In genomic region chr22:26672590-26673468, GRCh38 we compare ENCODE assay signal across 8 cellular contexts. TPM values are rescaled to one million over a fixed set of nuclear protein-coding genes. Genes with fewer than 3 reads are reported as not detected.
DNase-seq lines count a peak whose midpoint lies in the region; ATAC-seq and TF ChIP-seq lines count a peak whose summit lies in the region.

No MANE protein-coding gene starts in this region.

- intact Hi-C loops in heart right ventricle (cut with DNase I), result loop anchor here in 3 of 10 donors (10.0 kb wide), 1 partner anchor 1132 kb away; the partner anchor contains the start of gene MN1 (in 3 of the 3)
- intact Hi-C loops in posterior cingulate gyrus (cut with DNase I), result no loop called here

- peak in 2 of 4 donors; percentile 16 to 56 for TF ChIP-seq POLR2A in upper lobe of left lung (IDR thresholded peaks at IDR 0.05)

- DNase-seq in NCI-H1105 treated with DMSO at 0.1 percent for 48 hours (lab: John Stamatoyannopoulos, UW), result peak; percentile 99
- DNase-seq in SW480 (ENCODE audit: low spot score), result peak; percentile 92
- DNase-seq in heart right ventricle, result peak; percentile 88 to 93
- peak; percentile 79 to 98 (median 88) for DNase-seq in posterior cingulate gyrus
- peak; percentile 78 to 92 for DNase-seq in upper lobe of left lung

- TF ChIP-seq CTCF in GM12872 (IDR thresholded peaks at IDR 0.05; ENCODE audit: insufficient read depth, low read depth, low read length) (peak; percentile 42; the same call in 2 of the 3 replicates), heart right ventricle (IDR thresholded peaks at IDR 0.05) (peak; percentile 10 to 82 (median 69)), upper lobe of left lung (IDR thresholded peaks at IDR 0.05) (peak in 4 of 6 experiments; percentile 29 to 67 (median 44))

- WGBS in adipose tissue, 3 donors, result 0 to 1% (median 0%) methylated on average over 36 of the region's 36 CpGs
- 0 to 1% methylated on average over 36 of the region's 36 CpGs for WGBS in heart right ventricle, 2 donors
- WGBS in upper lobe of left lung, 2 donors, result 0 to 1% methylated on average over 32 to 36 of the region's 36 CpGs

- H3K27ac ChIP-seq in adipose tissue (ENCODE audit: low read depth, low read length) (peak overlapping the region; percentile 89), heart right ventricle (peak overlapping the region; percentile 87 to 98 (median 98)), upper lobe of left lung (peak overlapping the region; percentile 93 to 100 (median 97))

- H3K27me3 ChIP-seq in heart right ventricle (no peaks in the 10 kb centered on the region), upper lobe of left lung (no peaks in the 10 kb centered on the region)

- peak; percentile 59 for ATAC-seq in HG02623 (IDR thresholded peaks at IDR 0.05; ENCODE audit: unreplicated experiment)
- ATAC-seq in heart right ventricle, result peak; percentile 92 to 96 (median 94)
- ATAC-seq in upper lobe of left lung (ENCODE audit: low FRiP score in 2 of 2), result peak; percentile 93 to 96

- peak; percentile 49 to 78 (median 68) for TF ChIP-seq EP300 in upper lobe of left lung (IDR thresholded peaks at IDR 0.05)

- no peaks in the 10 kb centered on the region for H3K36me3 ChIP-seq in heart right ventricle
- no peaks in the 10 kb centered on the region for H3K36me3 ChIP-seq in upper lobe of left lung

- H3K4me1 ChIP-seq in heart right ventricle (peaks cover 8 to 49% (median 29%) of the 10 kb centered on the region in 9 donors), upper lobe of left lung (peaks cover 35 to 50% (median 38%) of the 10 kb centered on the region in 4 donors)

- peak overlapping the region; percentile 42 to 95 (median 84) for H3K4me3 ChIP-seq in heart right ventricle
- peak overlapping the region; percentile 55 to 89 (median 70) for H3K4me3 ChIP-seq in upper lobe of left lung

- H3K9me3 ChIP-seq in heart right ventricle, result no peaks in the 10 kb centered on the region
- H3K9me3 ChIP-seq in upper lobe of left lung, result no peaks in the 10 kb centered on the region

RNA-seq across cellular contexts. Expression of gene MIAT, which starts 15.4 kb away (rescaled TPM):
- polyA plus RNA-seq in adipose tissue (1 to 10 TPM in 1 of 3 donors, under 1 TPM in 2; 0.11 to 1.1 (median 0.29) TPM), heart right ventricle (under 1 TPM; 0.03 to 0.44 TPM)
- total RNA-seq in heart right ventricle (1 to 10 TPM in 1 of 10 donors, under 1 TPM in 9; 0.25 to 1.6 (median 0.50) TPM), upper lobe of left lung (10 to 100 TPM in 1 of 6 donors, 1 to 10 TPM in 5; 3.0 to 24.1 (median 6.1) TPM)

RNA-seq across cellular contexts. Expression of gene CRYBA4, which starts 51.1 kb away (rescaled TPM):
- polyA plus RNA-seq in adipose tissue, result not detected
- under 1 TPM in 1 of 10 donors, not detected in 9; 0.42 TPM for total RNA-seq in heart right ventricle
- polyA plus RNA-seq in heart right ventricle, result not detected
- not detected for total RNA-seq in upper lobe of left lung

RNA-seq across cellular contexts. Expression of gene CRYBB1, which starts 55.0 kb away (rescaled TPM):
- 1 to 10 TPM in 2 of 3 donors, under 1 TPM in 1; 0.20 to 5.2 (median 1.4) TPM for polyA plus RNA-seq in adipose tissue
- total RNA-seq in heart right ventricle, result 1 to 10 TPM in 1 of 10 donors, under 1 TPM in 6, not detected in 3; 0.24 to 2.5 (median 0.71) TPM
- under 1 TPM; 0.37 to 0.48 TPM for polyA plus RNA-seq in heart right ventricle
- under 1 TPM in 2 of 6 donors, not detected in 4; 0.26 to 0.81 TPM for total RNA-seq in upper lobe of left lung

Comparison
In these comparisons a context has a peak if more than half of its experiments do, and no peak if none do; other contexts are left out.
1. Peak in every context shown above with its lines: DNase-seq, ATAC-seq, H3K4me3 ChIP-seq and H3K27ac ChIP-seq.